Comparison of ENCODE assay signal across 9 cellular contexts in the genomic region with DNA sequence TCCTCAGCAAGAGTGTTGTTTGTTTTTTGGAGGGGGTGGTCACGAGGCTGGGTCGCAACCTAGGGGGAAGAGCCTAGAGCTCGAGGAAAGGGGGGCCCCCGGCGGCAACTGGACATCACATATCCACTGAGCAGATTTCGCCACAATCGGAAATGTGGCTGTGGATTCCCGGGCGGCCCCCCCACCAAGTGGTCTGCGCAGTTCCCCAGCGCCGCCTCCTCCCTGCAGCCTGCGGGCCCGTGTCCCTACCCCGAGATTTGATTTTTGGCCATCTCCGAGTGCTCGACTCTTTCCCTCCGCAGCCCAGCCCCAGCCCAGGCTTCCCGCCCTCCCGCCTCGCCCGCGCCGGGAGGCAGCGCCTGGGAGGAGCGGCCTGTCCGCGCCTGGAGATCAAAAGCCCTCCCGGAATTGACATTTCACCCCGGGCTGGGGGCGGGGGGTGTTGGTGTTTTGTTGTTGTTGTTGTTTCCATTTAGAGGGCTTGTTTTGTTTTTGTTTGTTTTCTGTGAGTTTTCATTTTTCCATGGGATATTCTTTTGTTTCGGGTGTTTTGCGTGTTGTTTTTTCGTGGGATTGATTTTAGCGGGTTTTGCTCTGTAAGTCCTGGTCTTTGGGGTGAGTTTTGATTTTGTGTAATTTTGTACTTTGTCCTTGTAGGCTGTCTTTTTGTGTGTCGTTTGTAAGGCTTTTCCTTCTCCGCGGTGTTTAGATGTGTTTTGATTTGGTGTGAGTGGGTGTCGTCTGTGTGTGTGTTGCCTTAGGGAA. TPM values are rescaled to one million over a fixed set of nuclear protein-coding genes. Genes with fewer than 3 reads are reported as not detected.
A peak's percentile ranks its signal among the peaks of the same experiment; 100 is the strongest.
DNase-seq lines count a peak whose midpoint lies in the region; ATAC-seq and FAIRE-seq lines count a peak whose summit lies in the region.
"Had no signal": no experiment of that assay in that cellular context is flagged by ENCODE, and none has a peak within 500 bp of the region (broad histone marks: within the 10 kb centered on the region; RNA-seq: fewer than 3 reads in every experiment).

No MANE protein-coding gene starts in this region.

- H3K27me3 ChIP-seq in CD4-positive, alpha-beta memory T cell (ENCODE audit: insufficient read depth, low read length), result peaks cover 74% of the 10 kb centered on the region
- H3K27me3 ChIP-seq in mesenchymal stem cell (ENCODE audit: control insufficient read depth in 1 of 2, insufficient read depth in 1 of 2, low read length in 2 of 2), result peaks cover 91 to 100% of the 10 kb centered on the region in 2 experiments

- H3K36me3 Mint-ChIP-seq in CD4-positive, alpha-beta memory T cell, result peaks cover 0 to 5% of the 10 kb centered on the region in 2 donors
- H3K36me3 Mint-ChIP-seq in activated T-cell treated with anti-CD3 and anti-CD28 coated beads, Interleukin-2, amount 50 U/mL, for 24 hours (ENCODE audit: low read depth), result no peaks in the 10 kb centered on the region

- no peak overlapping the region for H3K9ac ChIP-seq in mesenchymal stem cell (ENCODE audit: low read length)

- no peak overlapping the region for H2BK12ac ChIP-seq in mesenchymal stem cell (ENCODE audit: low read length in 2 of 2)

- H2AFZ ChIP-seq in mesenchymal stem cell (ENCODE audit: low read depth, low read length), result no peak overlapping the region

- H3K79me1 ChIP-seq in mesenchymal stem cell (replicated peaks; ENCODE audit: low read length, poor library complexity, severe bottlenecking), result no peaks in the 10 kb centered on the region

- peaks cover 20 to 59% (median 32%) of the 10 kb centered on the region in 4 donors for H3K4me1 Mint-ChIP-seq in CD4-positive, alpha-beta memory T cell
- peaks cover 40% of the 10 kb centered on the region for H3K4me1 Mint-ChIP-seq in activated T-cell treated with anti-CD3 and anti-CD28 coated beads, Interleukin-2, amount 50 U/mL, for 24 hours (ENCODE audit: low read depth)

- H3K23ac ChIP-seq in mesenchymal stem cell (ENCODE audit: low read length in 2 of 2), result peak overlapping the region in 1 of 2 experiments; percentile 51

- H3K4me3 Mint-ChIP-seq in CD4-positive, alpha-beta memory T cell, result peak overlapping the region; percentile 70 to 94 (median 86)
- peak overlapping the region; percentile 78 for H3K4me3 Mint-ChIP-seq in activated T-cell treated with anti-CD3 and anti-CD28 coated beads, Interleukin-2, amount 50 U/mL, for 24 hours

- H3K4ac ChIP-seq in mesenchymal stem cell (ENCODE audit: low read depth in 1 of 2, low read length in 2 of 2), result no peak overlapping the region

- no peak overlapping the region for H2AK5ac ChIP-seq in mesenchymal stem cell (ENCODE audit: low read length, severe bottlenecking)

- no peak for ATAC-seq in HG02840 (IDR thresholded peaks at IDR 0.05; ENCODE audit: low FRiP score, unreplicated experiment)
- ATAC-seq in HG03442 (IDR thresholded peaks at IDR 0.05; ENCODE audit: unreplicated experiment), result no peak
- no peak for ATAC-seq in HG03095 (IDR thresholded peaks at IDR 0.05; ENCODE audit: unreplicated experiment)

- peaks cover 0 to 11% (median 4%) of the 10 kb centered on the region in 8 donors for H3K9me3 Mint-ChIP-seq in CD4-positive, alpha-beta memory T cell
- H3K9me3 Mint-ChIP-seq in activated T-cell treated with anti-CD3 and anti-CD28 coated beads, Interleukin-2, amount 50 U/mL, for 24 hours, result no peaks in the 10 kb centered on the region

- POLR2A ChIA-PET in CD4-positive, alpha-beta memory T cell (lab: Charles Lee; ENCODE audit: partially characterized antibody), result interaction anchor here (0.5 to 1.7 kb wide), 3 partner anchors 10 to 134 kb away, joined by 3 to 4 read pairs (median 4); a partner anchor contains a TSS

- H4K91ac ChIP-seq in mesenchymal stem cell (ENCODE audit: low read length), result no peak overlapping the region

- H2BK15ac ChIP-seq in mesenchymal stem cell (ENCODE audit: low read depth, poor library complexity, severe bottlenecking), result peak overlapping the region; percentile 40

- no peak overlapping the region for H2BK5ac ChIP-seq in mesenchymal stem cell (ENCODE audit: low read depth, low read length, poor library complexity, severe bottlenecking)

- no peak overlapping the region for H4K8ac ChIP-seq in mesenchymal stem cell (ENCODE audit: low read length)

- no peaks in the 10 kb centered on the region for H3K36me3 ChIP-seq in CD4-positive, alpha-beta memory T cell (ENCODE audit: insufficient read depth, low read length)
- H3K36me3 ChIP-seq in mesenchymal stem cell (ENCODE audit: control insufficient read depth in 1 of 2, insufficient read depth in 2 of 2, low read depth in 1 of 2, low read length in 2 of 2), result no peaks in the 10 kb centered on the region
- H3K36me3 ChIP-seq: neutrophil had no signal

- no peak overlapping the region for H3K14ac ChIP-seq in mesenchymal stem cell (ENCODE audit: low read length in 2 of 2)

- H3K27ac ChIP-seq in CD4-positive, alpha-beta memory T cell (ENCODE audit: low read depth, low read length), result no peak overlapping the region
- H3K27ac ChIP-seq in mesenchymal stem cell (ENCODE audit: low read length, poor library complexity, severe bottlenecking), result no peak overlapping the region
- H3K27ac ChIP-seq: neutrophil had no signal

- intact Hi-C loops in CD4-positive, alpha-beta memory T cell (cut with micrococcal nuclease), result no loop called here

- no peak overlapping the region for H3K18ac ChIP-seq in mesenchymal stem cell (ENCODE audit: low read depth in 1 of 2, low read length in 2 of 2)

- H3K9me3 ChIP-seq in CD4-positive, alpha-beta memory T cell (ENCODE audit: control insufficient read depth in 1 of 2, low read length in 2 of 2), result no peaks in the 10 kb centered on the region
- H3K9me3 ChIP-seq in mesenchymal stem cell (ENCODE audit: control insufficient read depth, low read length), result no peaks in the 10 kb centered on the region
- H3K9me3 ChIP-seq: neutrophil had no signal

- H3K27ac Mint-ChIP-seq in CD4-positive, alpha-beta memory T cell, result peak overlapping the region in 5 of 7 donors; percentile 3 to 75 (median 10)
- no peak overlapping the region for H3K27ac Mint-ChIP-seq in activated T-cell treated with anti-CD3 and anti-CD28 coated beads, Interleukin-2, amount 50 U/mL, for 24 hours

- H3K4me2 ChIP-seq in mesenchymal stem cell (ENCODE audit: low read length, poor library complexity, severe bottlenecking), result no peak overlapping the region

- FAIRE-seq in GM19239 (lab: Jason Lieb, UNC), result peak; percentile 35

- H3K27me3 Mint-ChIP-seq in CD4-positive, alpha-beta memory T cell, result peaks cover 57 to 71% of the 10 kb centered on the region in 2 donors
- H3K27me3 Mint-ChIP-seq in activated T-cell treated with anti-CD3 and anti-CD28 coated beads, Interleukin-2, amount 50 U/mL, for 24 hours, result peaks cover 95% of the 10 kb centered on the region

- 1% methylated on average over 38 of the region's 39 CpGs for WGBS in mesenchymal stem cell

- peaks cover 48% of the 10 kb centered on the region for H3K4me1 ChIP-seq in CD4-positive, alpha-beta memory T cell (ENCODE audit: insufficient read depth, low read length)
- H3K4me1 ChIP-seq in mesenchymal stem cell (ENCODE audit: control insufficient read depth, insufficient read depth, low read depth, low read length), result peaks cover 33% of the 10 kb centered on the region

- peak overlapping the region in 1 of 2 donors; percentile 74 for H3K4me3 ChIP-seq in CD4-positive, alpha-beta memory T cell (ENCODE audit: low read length in 2 of 2)
- H3K4me3 ChIP-seq in mesenchymal stem cell (ENCODE audit: insufficient read depth in 1 of 2, low read depth in 1 of 2, low read length in 2 of 2), result no peak overlapping the region

- CTCF ChIA-PET in CD4-positive, alpha-beta memory T cell (lab: Charles Lee; ENCODE audit: partially characterized antibody), result interaction anchor here (1.4 kb wide), 1 partner anchor 38 kb away, joined by 3 read pairs; no protein-coding TSS in a partner anchor

- no peak overlapping the region for H2BK120ac ChIP-seq in mesenchymal stem cell (ENCODE audit: low read depth, low read length)

- peak in 1 of 5 donors; percentile 9 for DNase-seq in CD4-positive, alpha-beta memory T cell
- DNase-seq in GM19239 (ENCODE audit: insufficient read length, low spot score) (no peak), mesenchymal stem cell (peak; percentile 47)
- no peak for DNase-seq in activated T-cell treated with anti-CD3 and anti-CD28 coated beads, Interleukin-2, amount 50 U/mL, for 24 hours
- DNase-seq in stimulated activated CD4-positive, alpha-beta T cell treated with anti-CD3 and anti-CD28 coated beads, Interleukin-1b, Interleukin-23, amount 100 ng/mL, for 48 hours, result no peak

RNA-seq across cellular contexts. Expression of a gene that starts 1.6 kb away (rescaled TPM):
- not detected for total RNA-seq in CD4-positive, alpha-beta memory T cell
- polyA plus RNA-seq in CD4-positive, alpha-beta memory T cell, result under 1 TPM in 1 of 2 donors, not detected in 1; 0.32 TPM
- not detected for polyA plus RNA-seq in mesenchymal stem cell (2013, experiment 1 of 2)
- polyA plus RNA-seq in mesenchymal stem cell (2013, experiment 2 of 2), result not detected
